In genomic region chr10:127872871-127873600, GRCh38 we compare ENCODE assay signal across 14 cellular contexts. TPM values are rescaled to one million over a fixed set of nuclear protein-coding genes. Genes with fewer than 3 reads are reported as not detected.
A peak's percentile ranks its signal among the peaks of the same experiment; 100 is the strongest.
DNase-seq lines count a peak whose midpoint lies in the region; ATAC-seq, FAIRE-seq and TF ChIP-seq lines count a peak whose summit lies in the region.
"Had no signal": no experiment of that assay in that cellular context is flagged by ENCODE, and none has a peak within 500 bp of the region (broad histone marks: within the 10 kb centered on the region; RNA-seq: fewer than 3 reads in every experiment).

No MANE protein-coding gene starts in this region.

- no peak overlapping the region for H2AFZ ChIP-seq in GM12878 (ENCODE audit: control insufficient read depth, low read depth, low read length)

- TF ChIP-seq CTCF in GM12878 (IDR thresholded peaks at IDR 0.05 in 2 of 3, conservative IDR thresholded peaks at IDR 0.05 in 1 of 3; ENCODE audit: control insufficient read depth in 2 of 3, extremely low read depth in 1 of 3, insufficient read depth in 1 of 3, low read depth in 3 of 3, low read length in 3 of 3) (no peak), upper lobe of right lung (IDR thresholded peaks at IDR 0.05) (peak; percentile 15)

- H3K27ac ChIP-seq in GM12878 (ENCODE audit: control insufficient read depth, insufficient read depth) (no peak overlapping the region), upper lobe of right lung (no peak overlapping the region)
- H3K27ac ChIP-seq: adrenal gland, sigmoid colon, tibial artery had no signal

- DNase-seq in Right ventricle myocardium inferior (ENCODE audit: missing footprints) (no peak), left ventricle myocardium superior (no peak), GM12878 (ENCODE audit: low read depth, low spot score) (no peak), left lobe of liver (ENCODE audit: low spot score) (peak; percentile 84), upper lobe of right lung (no peak), midbrain (lab: John Stamatoyannopoulos, UW) (no peak)
- DNase-seq in stimulated activated CD4-positive, alpha-beta T cell treated with anti-CD3 and anti-CD28 coated beads, Interleukin-1b, Interleukin-23, amount 100 ng/mL, for 48 hours, result no peak
- DNase-seq: effector memory CD8-positive, alpha-beta T cell; NCI-H1105 treated with DMSO at 0.1 percent for 48 hours; sigmoid colon; tibial artery had no signal

- H4K20me1 ChIP-seq in GM12878 (ENCODE audit: control insufficient read depth, insufficient read depth), result no peaks in the 10 kb centered on the region

- TF ChIP-seq EP300 in GM12878 (IDR thresholded peaks at IDR 0.05; ENCODE audit: borderline replicate concordance in 1 of 2, control insufficient read depth in 1 of 2, low read depth in 2 of 2, low read length in 2 of 2), result no peak

- H3K36me3 ChIP-seq in GM12878 (ENCODE audit: control insufficient read depth in 2 of 2, insufficient read depth in 2 of 2, low read length in 1 of 2) (no peaks in the 10 kb centered on the region), upper lobe of right lung (no peaks in the 10 kb centered on the region)
- H3K36me3 ChIP-seq: adrenal gland, sigmoid colon, tibial artery had no signal

- H3K4me3 ChIP-seq in GM12878, result no peak overlapping the region
- no peak overlapping the region for H3K4me3 ChIP-seq in upper lobe of right lung
- H3K4me3 ChIP-seq: adrenal gland, sigmoid colon, tibial artery had no signal

- SMC1A ChIA-PET in GM12878 (lab: Charles Lee; ENCODE audit: uncharacterized antibody, unreplicated experiment), result no interaction called here

- POLR2A ChIA-PET in GM12878 (lab: Charles Lee), result no interaction called here

- CTCF ChIA-PET in GM12878 (lab: Yijun Ruan, JAX), result no interaction called here

- FAIRE-seq in GM12878 (lab: Jason Lieb, UNC), result no peak

- no peak overlapping the region for H3K4me2 ChIP-seq in GM12878 (ENCODE audit: control insufficient read depth, insufficient read depth)

- in situ Hi-C loops in GM12878 (cut with MboI), result no loop called here

- H3K9me3 ChIP-seq in GM12878 (replicated peaks; ENCODE audit: control insufficient read depth, insufficient read depth, low read length) (no peaks in the 10 kb centered on the region; the same call in 2 of the 3 replicates), upper lobe of right lung (no peaks in the 10 kb centered on the region)
- H3K9me3 ChIP-seq: adrenal gland, sigmoid colon had no signal

- intact Hi-C loops in Right ventricle myocardium inferior (cut with DNase I) (no loop called here), left ventricle myocardium superior (cut with micrococcal nuclease) (no loop called here), GM12878 (cut with micrococcal nuclease; ENCODE audit: unreplicated experiment) (no loop called here), upper lobe of right lung (cut with DNase I) (no loop called here)

- RAD21 ChIA-PET in GM12878 (lab: Charles Lee; ENCODE audit: unreplicated experiment), result no interaction called here

- no peaks in the 10 kb centered on the region for H3K79me2 ChIP-seq in GM12878 (ENCODE audit: control insufficient read depth, insufficient read depth, low read length)

- no peak overlapping the region for H3K9ac ChIP-seq in GM12878 (ENCODE audit: control insufficient read depth, insufficient read depth, low read length)

- TF ChIP-seq RAD21 in GM12878 (IDR thresholded peaks at IDR 0.05; ENCODE audit: insufficient read depth, low read depth, low read length), result no peak

- no peak for TF ChIP-seq POLR2A in GM12878 (IDR thresholded peaks at IDR 0.05; ENCODE audit: low read depth, low read length)

- ATAC-seq in Right ventricle myocardium inferior (peak; percentile 40), left ventricle myocardium superior (no peak), GM12878 (peak; percentile 42), left lobe of liver (peak; percentile 87), upper lobe of right lung (peak; percentile 47), HG03095 (IDR thresholded peaks at IDR 0.05; ENCODE audit: unreplicated experiment) (no peak)
- ATAC-seq: effector memory CD8-positive, alpha-beta T cell had no signal

- H3K4me1 ChIP-seq in GM12878 (ENCODE audit: control insufficient read depth, insufficient read depth, low read length) (no peaks in the 10 kb centered on the region), upper lobe of right lung (no peaks in the 10 kb centered on the region)
- H3K4me1 ChIP-seq: adrenal gland, sigmoid colon had no signal

- no peaks in the 10 kb centered on the region; a peak in 1 of 4 replicates for H3K27me3 ChIP-seq in GM12878 (replicated peaks in 1 of 2; ENCODE audit: control insufficient read depth in 2 of 2, insufficient read depth in 2 of 2, low read length in 1 of 2)
- no peaks in the 10 kb centered on the region for H3K27me3 ChIP-seq in upper lobe of right lung
- H3K27me3 ChIP-seq: adrenal gland, sigmoid colon had no signal

- BruUV-seq in GM12878 (replicated peaks; lab: Mats Ljungman, UMichigan), result no TSS peak

- WGBS in GM12878 (ENCODE audit: insufficient coverage, insufficient replicate concordance, low lambda C conversion rate, missing lambda C conversion rate), result 38% methylated on average over 12 of the region's 12 CpGs

TF ChIP-seq in GM12878, 131 proteins besides CTCF, POLR2A, EP300 and RAD21 (continues in another document):
- no peak for TF ChIP-seq YBX1 (IDR thresholded peaks at IDR 0.05)
- no peak for TF ChIP-seq NR2F1 (conservative IDR thresholded peaks at IDR 0.05)
- TF ChIP-seq E2F4 (IDR thresholded peaks at IDR 0.05; ENCODE audit: low read depth, low read length), result no peak
- no peak for TF ChIP-seq IRF3 (IDR thresholded peaks at IDR 0.05)
- TF ChIP-seq TCF3 (IDR thresholded peaks at IDR 0.05; ENCODE audit: borderline replicate concordance, insufficient read depth, low read depth, low read length), result no peak
- TF ChIP-seq SUZ12 (IDR thresholded peaks at IDR 0.05; ENCODE audit: unreplicated experiment), result no peak
- TF ChIP-seq MYB (IDR thresholded peaks at IDR 0.05; ENCODE audit: borderline replicate concordance, low read depth, low read length), result no peak
- no peak for TF ChIP-seq IKZF2 (IDR thresholded peaks at IDR 0.05)
- TF ChIP-seq YY1 (IDR thresholded peaks at IDR 0.05; ENCODE audit: low read depth, low read length), result no peak

RNA-seq across cellular contexts. Expression of gene CLRN3, which starts 19.7 kb away (rescaled TPM):
- total RNA-seq in Right ventricle myocardium inferior, result not detected
- not detected for total RNA-seq in left ventricle myocardium superior
- total RNA-seq in GM12878 (2013; cell fraction: nucleolus; rRNA removed), result not detected in 2 replicates
- not detected in 2 replicates for total RNA-seq in GM12878 (2014; rRNA removed)
- total RNA-seq in GM12878 (2014; rRNA removed; fragmentation: Illumina TruSeq; extraction: Trizol), result not detected in 2 replicates
- total RNA-seq in GM12878 (2021), result not detected in 2 replicates
- polyA plus RNA-seq in GM12878 (2011; ENCODE audit: low read depth), result not detected
- polyA plus RNA-seq in GM12878 (2011; rRNA removed), result not detected in 2 replicates
- not detected in 2 replicates for polyA plus RNA-seq in GM12878 (2011; cell fraction: cytosol; rRNA removed)
- not detected in 2 replicates for polyA plus RNA-seq in GM12878 (2011; cell fraction: nucleus; rRNA removed)
- polyA plus RNA-seq in GM12878 (2012), result not detected in 2 replicates
- not detected in 2 replicates for polyA plus RNA-seq in GM12878 (2014; fragmentation: Illumina TruSeq; extraction: Trizol)
- not detected for polyA plus RNA-seq in GM12878 (2014; fragmentation: Nextera tagmentation; extraction: Ambion mirVana)
- polyA plus RNA-seq in GM12878 (2014; rRNA removed), result not detected in 2 replicates
- not detected for polyA plus RNA-seq in GM12878 (2016; fragmentation: Nextera tagmentation; extraction: Ambion mirVana)
- polyA minus RNA-seq in GM12878 (2011; rRNA and poly(A)+ RNA removed), result not detected in 2 replicates
- polyA minus RNA-seq in GM12878 (2011; cell fraction: cytosol; rRNA and poly(A)+ RNA removed), result not detected in 2 replicates
- polyA minus RNA-seq in GM12878 (2011; cell fraction: nucleus; rRNA and poly(A)+ RNA removed), result not detected in 2 replicates
- total RNA-seq in left lobe of liver, result 25.1 TPM
- total RNA-seq in upper lobe of right lung, result not detected
- total RNA-seq: sigmoid colon; T-helper 2 cell treated with Interferon-gamma antibody and Interleukin-4, amounts not matched to agents 100 ng/mL and 5 ng/mL, for 36 hours had no signal
- polyA plus RNA-seq: adrenal gland had no signal

RNA-seq across cellular contexts. Expression of gene PTPRE, which starts 33.9 kb away (rescaled TPM):
- 17.4 TPM for total RNA-seq in Right ventricle myocardium inferior
- total RNA-seq in left ventricle myocardium superior, result 15.1 TPM
- total RNA-seq in GM12878 (2013; cell fraction: nucleolus; rRNA removed), result 21.2 and 27.6 TPM in 2 replicates
- 3.8 and 5.2 TPM in 2 replicates for total RNA-seq in GM12878 (2014; rRNA removed)
- total RNA-seq in GM12878 (2014; rRNA removed; fragmentation: Illumina TruSeq; extraction: Trizol), result 2.9 TPM in 2 replicates
- total RNA-seq in GM12878 (2021), result 6.3 and 7.8 TPM in 2 replicates
- polyA plus RNA-seq in GM12878 (2011; ENCODE audit: low read depth), result 1.4 TPM
- 5.3 and 7.6 TPM in 2 replicates for polyA plus RNA-seq in GM12878 (2011; rRNA removed)
- polyA plus RNA-seq in GM12878 (2011; cell fraction: cytosol; rRNA removed), result 6.5 and 7.8 TPM in 2 replicates
- polyA plus RNA-seq in GM12878 (2011; cell fraction: nucleus; rRNA removed), result 40.9 and 44.2 TPM in 2 replicates
- 2.5 and 2.8 TPM in 2 replicates for polyA plus RNA-seq in GM12878 (2012)
- polyA plus RNA-seq in GM12878 (2014; fragmentation: Illumina TruSeq; extraction: Trizol), result 3.5 and 4.1 TPM in 2 replicates
- 1 to 10 TPM; 5.8 to 6.7 TPM for polyA plus RNA-seq in GM12878 (2014; fragmentation: Nextera tagmentation; extraction: Ambion mirVana)
- polyA plus RNA-seq in GM12878 (2014; rRNA removed), result 2.7 and 3.1 TPM in 2 replicates
- 1 to 10 TPM; 5.7 to 6.4 TPM for polyA plus RNA-seq in GM12878 (2016; fragmentation: Nextera tagmentation; extraction: Ambion mirVana)
- polyA minus RNA-seq in GM12878 (2011; rRNA and poly(A)+ RNA removed), result 7.6 and 11.6 TPM in 2 replicates
- 5.6 and 7.2 TPM in 2 replicates for polyA minus RNA-seq in GM12878 (2011; cell fraction: cytosol; rRNA and poly(A)+ RNA removed)
- polyA minus RNA-seq in GM12878 (2011; cell fraction: nucleus; rRNA and poly(A)+ RNA removed), result 17.8 and 36.2 TPM in 2 replicates
- total RNA-seq in left lobe of liver, result 1.6 TPM
- 70.6 TPM for total RNA-seq in upper lobe of right lung

Comparison
In these comparisons a context has a peak if more than half of its experiments do, and no peak if none do; other contexts are left out.
1. ATAC-seq: peak in Right ventricle myocardium inferior (single experiment), GM12878 (single experiment), left lobe of liver (single experiment) and upper lobe of right lung (single experiment); none in left ventricle myocardium superior (single experiment) and HG03095 (single experiment).
2. RNA of gene CLRN3, which starts 19.7 kb away (total RNA-seq): 25.1 TPM in left lobe of liver (single experiment); not detected in Right ventricle myocardium inferior (single experiment), not detected in left ventricle myocardium superior (single experiment), not detected in GM12878 and not detected in upper lobe of right lung (single experiment); every median in the first group is over 10 times any median in the second.